ENCODE assay signal across 14 cellular contexts in the genomic region with DNA sequence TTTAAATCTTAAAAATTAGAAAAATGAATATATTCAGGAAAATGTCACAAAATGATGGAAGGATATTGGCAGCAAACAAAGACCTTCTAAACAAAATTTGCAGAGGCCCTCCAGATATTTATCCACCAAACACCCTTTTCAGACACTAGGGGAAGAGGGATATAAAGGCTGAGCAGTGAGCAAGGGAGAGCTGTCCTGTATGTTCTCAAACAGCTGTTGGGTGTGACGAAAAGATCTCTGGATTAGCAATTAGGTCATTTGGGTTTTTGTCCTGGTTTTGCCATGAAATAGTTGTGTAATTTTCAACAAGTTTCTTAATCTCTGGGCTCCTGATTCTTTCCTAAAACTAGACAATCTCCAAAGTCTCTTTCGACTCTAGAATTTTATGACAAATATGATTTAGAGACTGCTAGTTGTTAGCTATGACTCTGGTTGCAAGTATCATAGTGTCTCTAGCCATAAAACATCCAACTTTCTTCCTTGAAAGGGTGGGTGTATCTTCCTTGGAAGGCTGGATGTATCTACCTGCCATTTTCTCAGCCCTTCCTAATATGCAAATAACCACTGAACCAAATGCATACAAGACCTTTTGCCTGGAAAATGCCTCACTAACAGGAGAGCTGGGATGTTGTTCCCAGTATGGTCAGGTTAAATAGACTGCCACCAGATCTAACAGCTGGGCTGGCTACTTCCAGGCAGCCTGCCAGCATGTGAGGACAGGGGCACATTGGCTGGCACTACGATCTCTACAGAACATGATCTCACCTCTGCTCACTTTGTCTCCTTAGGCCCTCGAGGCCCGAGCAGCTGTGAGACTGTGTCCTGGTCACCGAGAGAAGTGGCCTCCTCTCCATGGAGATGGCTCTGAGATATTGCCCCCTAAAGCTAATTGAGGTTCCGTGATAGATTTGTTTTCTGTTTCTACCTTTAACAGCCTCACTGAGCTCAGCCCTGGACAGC.
A peak's percentile ranks its signal among the peaks of the same experiment; 100 is the strongest.
DNase-seq lines count a peak whose midpoint lies in the region; ATAC-seq and TF ChIP-seq lines count a peak whose summit lies in the region.
"Had no signal": no experiment of that assay in that cellular context is flagged by ENCODE, and none has a peak within 500 bp of the region (broad histone marks: within the 10 kb centered on the region; RNA-seq: fewer than 3 reads in every experiment).

No MANE protein-coding gene starts in this region.

- H3K27ac ChIP-seq in cardiac muscle cell = no peak overlapping the region
- H3K27ac ChIP-seq in gastrocnemius medialis = peak overlapping the region; percentile 76 to 85 (median 77)

- H3K4me1 ChIP-seq in cardiac muscle cell (ENCODE audit: low read depth) (no peaks in the 10 kb centered on the region), gastrocnemius medialis (peaks cover 12 to 18% of the 10 kb centered on the region in 2 donors)

- peak; percentile 16 for TF ChIP-seq CTCF in cardiac muscle cell (IDR thresholded peaks at IDR 0.05; ENCODE audit: low read depth, low read length)
- no peak for TF ChIP-seq CTCF in gastrocnemius medialis (IDR thresholded peaks at IDR 0.05 in 4 of 5, conservative IDR thresholded peaks at IDR 0.05 in 1 of 5)

- DNase-seq in DMS53 (lab: John Stamatoyannopoulos, UW) (peak; percentile 34), DMS53 treated with DMSO at 0.1 percent for 48 hours (lab: John Stamatoyannopoulos, UW; ENCODE audit: unreplicated experiment) (no peak), SHP77 (lab: John Stamatoyannopoulos, UW) (peak; percentile 39 to 73), cardiac muscle cell (ENCODE audit: low read depth in 1 of 2, low spot score in 1 of 2) (peak in 1 of 2 donors; percentile 64), gastrocnemius medialis (peak; percentile 72 to 93), superior temporal gyrus (ENCODE audit: extremely low spot score) (no peak)
- DNase-seq: activated CD8-positive, alpha-beta memory T cell treated with anti-CD3 and anti-CD28 coated beads for 24 hours; activated effector memory CD4-positive, alpha-beta T cell treated with anti-CD3 and anti-CD28 coated beads, Interleukin-2, amount 50 U/mL, for 16 hours; Calu3; hippocampal formation; NCI-H526 treated with DMSO at 0.1 percent for 48 hours; stimulated activated CD4-positive, alpha-beta T cell treated with anti-CD3 and anti-CD28 coated beads, Interleukin-12 subunit alpha, Interleukin-12 subunit beta, amount 100 ng/mL, for 4 hours had no signal

- H3K4me3 ChIP-seq in cardiac muscle cell (no peak overlapping the region), gastrocnemius medialis (no peak overlapping the region)

- ATAC-seq in gastrocnemius medialis (peak; percentile 90 to 99), HG03139 (IDR thresholded peaks at IDR 0.05; ENCODE audit: unreplicated experiment) (no peak), HG03442 (IDR thresholded peaks at IDR 0.05; ENCODE audit: unreplicated experiment) (no peak)

- H3K36me3 ChIP-seq in cardiac muscle cell (no peaks in the 10 kb centered on the region), gastrocnemius medialis (no peaks in the 10 kb centered on the region)

- in situ Hi-C loops in gastrocnemius medialis (cut with MboI; ENCODE audit: low sequenced_read_pairs in 4 of 4) = no loop called here

- H3K27me3 ChIP-seq in cardiac muscle cell (peaks cover 22% of the 10 kb centered on the region), gastrocnemius medialis (no peaks in the 10 kb centered on the region)

- no peak for TF ChIP-seq POLR2A in gastrocnemius medialis (IDR thresholded peaks at IDR 0.05)

- intact Hi-C loops in gastrocnemius medialis (cut with DNase I; ENCODE audit: low total_unique reads) = no loop called here

- H3K9me3 ChIP-seq in cardiac muscle cell (ENCODE audit: low read depth) (no peaks in the 10 kb centered on the region), gastrocnemius medialis (no peaks in the 10 kb centered on the region)

Comparison
In these comparisons a context has a peak if more than half of its experiments do, and no peak if none do; other contexts are left out.
1. DNase-seq: peak in DMS53 (single experiment), SHP77 (2 of 2) and gastrocnemius medialis (2 of 2); none in DMS53 treated with DMSO at 0.1 percent for 48 hours (single experiment) and superior temporal gyrus (single experiment).
2. ATAC-seq: peak in gastrocnemius medialis (2 of 2); none in HG03139 (single experiment) and HG03442 (single experiment).